1 cellular context compared by ENCODE assay signal in the genomic region with DNA sequence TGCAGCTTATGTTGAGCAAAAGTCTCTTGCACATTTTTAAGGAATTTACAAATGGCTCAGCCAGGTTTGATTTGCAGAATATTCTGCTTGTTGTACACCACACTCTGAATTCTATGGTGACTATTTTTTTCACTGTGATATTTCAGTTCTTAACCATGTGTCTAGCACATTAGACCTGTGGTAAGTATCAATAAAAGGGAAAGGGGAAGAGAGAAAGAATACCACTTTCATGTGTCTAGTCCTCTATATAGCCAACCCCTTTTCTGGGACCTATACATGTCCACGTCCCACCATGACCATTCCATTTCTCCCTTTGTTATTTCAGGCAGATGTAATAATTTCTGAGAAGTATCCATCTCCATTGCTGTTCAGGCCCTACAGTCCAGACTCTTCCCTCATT.
A peak's percentile ranks its signal among the peaks of the same experiment; 100 is the strongest.
TF ChIP-seq lines count a peak whose summit lies in the region.

No MANE protein-coding gene starts in this region.

TF ChIP-seq in GM12878, 131 proteins besides CTCF, POLR2A, EP300 and RAD21 (continued from another document):
- TF ChIP-seq RUNX3 (IDR thresholded peaks at IDR 0.05; ENCODE audit: low read length), result 0 out of 2 replicates have a peak, but pooled peaks have one; percentile 14
- no peak for TF ChIP-seq KLF5 (IDR thresholded peaks at IDR 0.05; ENCODE audit: partially characterized antibody)
- TF ChIP-seq SMAD1 (IDR thresholded peaks at IDR 0.05; ENCODE audit: low read depth, partially characterized antibody), result no peak
- TF ChIP-seq YBX1 (IDR thresholded peaks at IDR 0.05), result no peak
- no peak for TF ChIP-seq ZNF24 (IDR thresholded peaks at IDR 0.05)
- no peak for TF ChIP-seq FOXK2 (IDR thresholded peaks at IDR 0.05)
- 0 out of 2 replicates have a peak, but pooled peaks have one; percentile 21 for TF ChIP-seq DPF2 (IDR thresholded peaks at IDR 0.05)
- TF ChIP-seq SREBF1 (IDR thresholded peaks at IDR 0.05; ENCODE audit: low read length), result no peak
- TF ChIP-seq NBN (IDR thresholded peaks at IDR 0.05), result no peak
- TF ChIP-seq ZNF622 (IDR thresholded peaks at IDR 0.05), result no peak
- no peak for TF ChIP-seq POLR2AphosphoS2 (IDR thresholded peaks at IDR 0.05; ENCODE audit: low read depth, low read length)
- no peak for TF ChIP-seq SUZ12 (IDR thresholded peaks at IDR 0.05; ENCODE audit: unreplicated experiment)
